ENCODE assay signal across 26 cellular contexts in genomic region chr11:114019046-114019445, GRCh38. TPM values are rescaled to one million over a fixed set of nuclear protein-coding genes. Genes with fewer than 3 reads are reported as not detected.
DNase-seq lines count a peak whose midpoint lies in the region; ATAC-seq, FAIRE-seq and TF ChIP-seq lines count a peak whose summit lies in the region.
"Had no signal": no experiment of that assay in that cellular context is flagged by ENCODE, and none has a peak within 500 bp of the region (broad histone marks: within the 10 kb centered on the region; RNA-seq: fewer than 3 reads in every experiment).

No MANE protein-coding gene starts in this region.

- TF ChIP-seq POLR2A in HepG2 (IDR thresholded peaks at IDR 0.05; ENCODE audit: insufficient read depth in 1 of 2, low read depth in 2 of 2, low read length in 2 of 2): no peak

- WGBS in liver: 60% methylated on average over 3 of the region's 3 CpGs
- WGBS in HepG2 (ENCODE audit: low lambda C conversion rate): 35% methylated on average over 3 of the region's 3 CpGs

- TF ChIP-seq CTCF in liver (IDR thresholded peaks at IDR 0.05; ENCODE audit: low read depth, low read length, missing input control) (no peak), HepG2 (CRISPR knock-in tag; IDR thresholded peaks at IDR 0.05) (no peak), bronchial epithelial cell (IDR thresholded peaks at IDR 0.05; ENCODE audit: insufficient read depth, low read length, severe bottlenecking) (no peak), left ventricle myocardium inferior (IDR thresholded peaks at IDR 0.05; ENCODE audit: borderline replicate concordance) (no peak)

- TF ChIP-seq RAD21 in liver (IDR thresholded peaks at IDR 0.05) (no peak), HepG2 (CRISPR knock-in tag; IDR thresholded peaks at IDR 0.05) (no peak)

- no peak overlapping the region for H2AFZ ChIP-seq in HepG2 (ENCODE audit: low read length)

- H3K79me2 ChIP-seq in HepG2 (ENCODE audit: insufficient read depth, low read length): no peaks in the 10 kb centered on the region

- in situ Hi-C loops in HepG2 (cut with HindIII; ENCODE audit: extremely low pct_ligation_motif_present, low pct_unique_long_range_greater_than_20kb): no loop called here

- POLR2A ChIA-PET in HepG2 (lab: Yijun Ruan, JAX): no interaction called here

- H3K4me1 ChIP-seq in liver (ENCODE audit: control insufficient read depth in 4 of 4, insufficient read depth in 4 of 4, low read length in 3 of 4) (no peaks in the 10 kb centered on the region), HepG2 (ENCODE audit: insufficient read depth, low read length) (no peaks in the 10 kb centered on the region), left ventricle myocardium inferior (peaks cover 4% of the 10 kb centered on the region)
- H3K4me1 ChIP-seq: SJSA1 had no signal

- no peak for TF ChIP-seq EP300 in HepG2 (IDR thresholded peaks at IDR 0.05; ENCODE audit: low read depth in 2 of 2, low read length in 2 of 2)
- no peak for TF ChIP-seq EP300 in HepG2 (CRISPR knock-in tag; IDR thresholded peaks at IDR 0.05; ENCODE audit: borderline replicate concordance)

- no peaks in the 10 kb centered on the region for H3K36me3 ChIP-seq in liver (ENCODE audit: control insufficient read depth in 4 of 4, insufficient read depth in 3 of 4, low read depth in 1 of 4, low read length in 3 of 4)
- no peaks in the 10 kb centered on the region for H3K36me3 ChIP-seq in HepG2 (replicated peaks in 1 of 2; ENCODE audit: control insufficient read depth in 1 of 2, insufficient read depth in 2 of 2, low read length in 2 of 2)
- H3K36me3 ChIP-seq in bronchial epithelial cell (ENCODE audit: control insufficient read depth, insufficient read depth, low read length): no peaks in the 10 kb centered on the region
- no peaks in the 10 kb centered on the region for H3K36me3 ChIP-seq in left ventricle myocardium inferior
- H3K36me3 ChIP-seq: SJSA1 had no signal

- H3K27me3 ChIP-seq in liver (ENCODE audit: control insufficient read depth in 4 of 4, insufficient read depth in 4 of 4, low read length in 3 of 4) (no peaks in the 10 kb centered on the region), HepG2 (ENCODE audit: control insufficient read depth in 1 of 2, insufficient read depth in 2 of 2, low read length in 2 of 2) (no peaks in the 10 kb centered on the region; a peak in 2 of 5 replicates), bronchial epithelial cell (ENCODE audit: control insufficient read depth, insufficient read depth, low read length) (no peaks in the 10 kb centered on the region), left ventricle myocardium inferior (ENCODE audit: low read depth) (no peaks in the 10 kb centered on the region)
- H3K27me3 ChIP-seq: SJSA1 had no signal

- no peak overlapping the region for H3K4me2 ChIP-seq in HepG2 (ENCODE audit: low read depth, low read length)

- DNase-seq in HepG2 (ENCODE audit: low spot score): no peak
- no peak for DNase-seq in bronchial epithelial cell (ENCODE audit: low read depth)
- peak; percentile 5 for DNase-seq in posterior vena cava (ENCODE audit: low spot score)
- DNase-seq in NOMO-1 treated with DMSO at 0.1 percent for 48 hours (lab: John Stamatoyannopoulos, UW; ENCODE audit: unreplicated experiment): no peak
- DNase-seq in left ventricle myocardium inferior: no peak
- no peak for DNase-seq in NCI-H1436 treated with DMSO at 0.1 percent for 48 hours (lab: John Stamatoyannopoulos, UW)
- DNase-seq: CD4-positive, CD25-positive, alpha-beta regulatory T cell; DMS153; KBM-7; MM.1S; NCI-H1417 treated with DMSO at 0.1 percent for 48 hours; NCI-H187; NCI-H2107; NCI-H524 treated with DMSO at 0.1 percent for 48 hours; NCI-H774; Right ventricle myocardium superior; RPMI8226 had no signal

- BruUV-seq in HepG2 (replicated peaks; lab: Mats Ljungman, UMichigan): no TSS peak

- H4K20me1 ChIP-seq in HepG2 (ENCODE audit: insufficient read depth, low read length): no peaks in the 10 kb centered on the region

- CTCF ChIA-PET in HepG2 (lab: Yijun Ruan, JAX; ENCODE audit: low intra/inter-chr PET ratio, low total read pairs): no interaction called here

- no peak for FAIRE-seq in HepG2 (lab: Jason Lieb, UNC)
- peak; percentile 23 for FAIRE-seq in bronchial epithelial cell (lab: Jason Lieb, UNC)
- FAIRE-seq: GM18507, H54, HTR-8/SVneo had no signal

- H3K27ac ChIP-seq in liver (ENCODE audit: low read depth in 1 of 2, low read length in 2 of 2) (no peak overlapping the region), HepG2 (ENCODE audit: extremely low read length, insufficient read depth, low read length) (no peak overlapping the region), left ventricle myocardium inferior (replicated peaks) (no peak overlapping the region)
- H3K27ac ChIP-seq: SJSA1 had no signal

- intact Hi-C loops in HepG2 (cut with micrococcal nuclease; ENCODE audit: unreplicated experiment) (no loop called here), posterior vena cava (cut with DNase I) (no loop called here), left ventricle myocardium inferior (cut with micrococcal nuclease) (no loop called here)

- no peak overlapping the region for H3K9ac ChIP-seq in liver (ENCODE audit: low read depth in 1 of 2, low read length in 2 of 2)
- H3K9ac ChIP-seq in HepG2 (ENCODE audit: insufficient read depth, low read depth, low read length): no peak overlapping the region

- no peaks in the 10 kb centered on the region for H3K9me3 ChIP-seq in liver (ENCODE audit: control insufficient read depth in 4 of 4, low read length in 3 of 4)
- no peaks in the 10 kb centered on the region for H3K9me3 ChIP-seq in HepG2 (ENCODE audit: low read length)
- H3K9me3 ChIP-seq in left ventricle myocardium inferior (replicated peaks): no peaks in the 10 kb centered on the region
- H3K9me3 ChIP-seq: SJSA1 had no signal

- H3K4me3 ChIP-seq in liver (ENCODE audit: low read depth in 1 of 3, low read length in 3 of 3) (no peak overlapping the region), HepG2 (replicated peaks in 1 of 3; ENCODE audit: insufficient read depth in 1 of 3, low read depth in 2 of 3, low read length in 3 of 3) (no peak overlapping the region), bronchial epithelial cell (ENCODE audit: low read depth, low read length) (no peak overlapping the region), left ventricle myocardium inferior (no peak overlapping the region)
- H3K4me3 ChIP-seq: SJSA1 had no signal

- ATAC-seq in HepG2: no peak

RNA-seq across cellular contexts. Expression of gene ZBTB16, which starts 40.5 kb away (rescaled TPM):
- total RNA-seq in liver (100 to 1,000 TPM in 1 of 2 donors, 1 to 10 TPM in 1; 8.9 to 140 TPM), HepG2 (2016; rRNA removed; fragmentation: Illumina TruSeq; extraction: Trizol) (not detected in 2 replicates), bronchial epithelial cell (3.1 and 3.2 TPM in 2 replicates), posterior vena cava (100 to 1,000 TPM; 188 to 208 TPM), left ventricle myocardium inferior (64.5 TPM)
- polyA plus RNA-seq in liver (10 to 100 TPM; 18.7 to 50.4 TPM), HepG2 (2011; rRNA removed) (not detected in 2 replicates)
- not detected in 2 replicates for total RNA-seq in HepG2 (2016; cell fraction: cytosol; rRNA removed; fragmentation: Illumina TruSeq; extraction: Trizol; ENCODE audit: low read depth)
- total RNA-seq in HepG2 (2016; cell fraction: insoluble cytoplasmic fraction; rRNA removed; fragmentation: Illumina TruSeq; extraction: Trizol): not detected in 2 replicates
- not detected in 2 replicates for total RNA-seq in HepG2 (2016; cell fraction: membrane; rRNA removed; fragmentation: Illumina TruSeq; extraction: Trizol)
- total RNA-seq in HepG2 (2016; cell fraction: nucleus; rRNA removed; fragmentation: Illumina TruSeq; extraction: Trizol): not detected in 2 replicates
- polyA plus RNA-seq in HepG2 (2011; cell fraction: cytosol; rRNA removed): not detected in 2 replicates
- not detected in 2 replicates for polyA plus RNA-seq in HepG2 (2011; cell fraction: nucleus; rRNA removed)
- not detected in 2 replicates for polyA plus RNA-seq in HepG2 (2012)
- not detected in 2 replicates for polyA plus RNA-seq in HepG2 (2016; cell fraction: cytosol; fragmentation: Illumina TruSeq; extraction: Trizol; ENCODE audit: low read depth)
- polyA plus RNA-seq in HepG2 (2016; cell fraction: insoluble cytoplasmic fraction; fragmentation: Illumina TruSeq; extraction: Trizol; ENCODE audit: low read depth): not detected in 2 replicates
- not detected in 2 replicates for polyA plus RNA-seq in HepG2 (2016; cell fraction: membrane; fragmentation: Illumina TruSeq; extraction: Trizol; ENCODE audit: low read depth)
- polyA plus RNA-seq in HepG2 (2016; cell fraction: nucleus; fragmentation: Illumina TruSeq; extraction: Trizol; ENCODE audit: insufficient read depth, low read depth): not detected in 2 replicates
- polyA minus RNA-seq in HepG2 (2011; rRNA and poly(A)+ RNA removed; ENCODE audit: low replicate concordance): not detected in 2 replicates
- not detected in 2 replicates for polyA minus RNA-seq in HepG2 (2011; cell fraction: cytosol; rRNA and poly(A)+ RNA removed)
- not detected in 2 replicates for polyA minus RNA-seq in HepG2 (2011; cell fraction: nucleus; rRNA and poly(A)+ RNA removed)
- total RNA-seq: A172, Daoy, G401, SJSA1 had no signal
- polyA plus RNA-seq: BJ had no signal

RNA-seq across cellular contexts. Expression of gene HTR3A, which starts 44.1 kb away (rescaled TPM):
- total RNA-seq in liver (not detected), HepG2 (2016; rRNA removed; fragmentation: Illumina TruSeq; extraction: Trizol) (not detected in 2 replicates), bronchial epithelial cell (0.26 TPM in 1 of 2 replicates, not detected in the other), posterior vena cava (not detected), left ventricle myocardium inferior (not detected)
- polyA plus RNA-seq in liver (not detected), HepG2 (2011; rRNA removed) (not detected in 2 replicates)
- total RNA-seq in HepG2 (2016; cell fraction: cytosol; rRNA removed; fragmentation: Illumina TruSeq; extraction: Trizol; ENCODE audit: low read depth): not detected in 2 replicates
- not detected in 2 replicates for total RNA-seq in HepG2 (2016; cell fraction: insoluble cytoplasmic fraction; rRNA removed; fragmentation: Illumina TruSeq; extraction: Trizol)
- not detected in 2 replicates for total RNA-seq in HepG2 (2016; cell fraction: membrane; rRNA removed; fragmentation: Illumina TruSeq; extraction: Trizol)
- not detected in 2 replicates for total RNA-seq in HepG2 (2016; cell fraction: nucleus; rRNA removed; fragmentation: Illumina TruSeq; extraction: Trizol)
- polyA plus RNA-seq in HepG2 (2011; cell fraction: cytosol; rRNA removed): not detected in 2 replicates
- not detected in 2 replicates for polyA plus RNA-seq in HepG2 (2011; cell fraction: nucleus; rRNA removed)
- polyA plus RNA-seq in HepG2 (2012): not detected in 2 replicates
- not detected in 2 replicates for polyA plus RNA-seq in HepG2 (2016; cell fraction: cytosol; fragmentation: Illumina TruSeq; extraction: Trizol; ENCODE audit: low read depth)
- not detected in 2 replicates for polyA plus RNA-seq in HepG2 (2016; cell fraction: insoluble cytoplasmic fraction; fragmentation: Illumina TruSeq; extraction: Trizol; ENCODE audit: low read depth)
- not detected in 2 replicates for polyA plus RNA-seq in HepG2 (2016; cell fraction: membrane; fragmentation: Illumina TruSeq; extraction: Trizol; ENCODE audit: low read depth)
- not detected in 2 replicates for polyA plus RNA-seq in HepG2 (2016; cell fraction: nucleus; fragmentation: Illumina TruSeq; extraction: Trizol; ENCODE audit: insufficient read depth, low read depth)
- polyA minus RNA-seq in HepG2 (2011; rRNA and poly(A)+ RNA removed; ENCODE audit: low replicate concordance): 1.0 TPM in 1 of 2 replicates, not detected in the other
- polyA minus RNA-seq in HepG2 (2011; cell fraction: cytosol; rRNA and poly(A)+ RNA removed): not detected in 2 replicates
- polyA minus RNA-seq in HepG2 (2011; cell fraction: nucleus; rRNA and poly(A)+ RNA removed): not detected in 2 replicates
- total RNA-seq: A172; CD4-positive, CD25-positive, alpha-beta regulatory T cell; Daoy; G401; Right ventricle myocardium superior; SJSA1 had no signal
- polyA plus RNA-seq: BJ; CD4-positive, CD25-positive, alpha-beta regulatory T cell had no signal
